15 cellular contexts compared by ENCODE assay signal in the genomic region with DNA sequence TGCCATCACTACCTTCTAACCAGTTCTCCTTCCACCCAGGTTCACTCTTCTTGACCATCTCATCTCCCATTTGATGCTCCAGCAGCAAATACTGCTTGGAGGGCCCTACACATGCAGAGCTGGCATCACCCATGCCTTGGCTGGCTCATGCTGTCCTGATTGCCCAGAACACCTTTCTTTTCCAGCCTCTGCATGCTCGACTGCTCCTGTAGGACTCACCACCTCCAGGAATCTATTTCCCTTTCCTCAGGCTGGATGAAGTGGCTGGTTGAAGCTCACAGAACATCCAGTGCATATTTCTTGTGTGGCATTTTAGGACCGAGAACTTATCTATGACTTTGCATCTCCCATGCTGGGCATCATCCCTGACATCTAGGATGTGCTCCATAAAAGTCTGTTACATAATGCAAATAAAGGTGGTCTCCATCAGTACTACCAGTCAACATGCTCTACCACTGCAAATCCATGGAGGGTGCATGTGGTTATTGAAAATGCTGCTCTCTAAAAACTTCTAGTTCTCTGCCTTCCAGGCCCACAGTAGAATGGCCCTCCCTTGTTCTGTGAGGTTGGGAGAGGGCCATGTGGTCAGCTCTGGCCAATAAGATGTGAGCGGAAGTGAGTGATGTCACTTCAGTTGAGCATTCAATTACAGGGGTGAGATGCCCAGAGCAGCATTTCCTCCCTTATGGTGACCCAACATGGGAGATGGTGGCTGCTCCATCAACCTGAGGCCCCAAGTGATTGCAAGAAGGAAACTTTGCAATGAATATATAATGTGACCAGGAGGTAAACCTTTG.
A peak's percentile ranks its signal among the peaks of the same experiment; 100 is the strongest.
DNase-seq lines count a peak whose midpoint lies in the region; ATAC-seq lines count a peak whose summit lies in the region.
"Had no signal": no experiment of that assay in that cellular context is flagged by ENCODE, and none has a peak within 500 bp of the region (broad histone marks: within the 10 kb centered on the region; RNA-seq: fewer than 3 reads in every experiment).

No MANE protein-coding gene starts in this region.

- no peak overlapping the region for H3K4me3 ChIP-seq in esophagus (ENCODE audit: low read depth in 1 of 2, low read length in 2 of 2)
- H3K4me3 ChIP-seq: hepatocyte had no signal

- peaks cover 6% of the 10 kb centered on the region for H3K9me3 Mint-ChIP-seq in activated naive CD8-positive, alpha-beta T cell treated with anti-CD3 and anti-CD28 coated beads, Interleukin-2, amount 50 U/mL, for 24 hours
- H3K9me3 Mint-ChIP-seq: activated CD4-positive, alpha-beta T cell treated with anti-CD3 and anti-CD28 coated beads, Interleukin-2, amount 10 ng/mL, durations not matched to agents 7 days and 5 days; H9 had no signal

- H3K27me3 ChIP-seq in esophagus (ENCODE audit: control insufficient read depth in 1 of 2, insufficient read depth in 2 of 2, low read length in 2 of 2), result no peaks in the 10 kb centered on the region
- H3K27me3 ChIP-seq: hepatocyte had no signal

- in situ Hi-C loops in G401 (cut with HindIII; ENCODE audit: low sequenced_read_pairs) (no loop called here), SK-MEL-5 (cut with HindIII; ENCODE audit: low pct_unique_long_range_greater_than_20kb, low sequenced_read_pairs) (no loop called here)

- H3K4me3 Mint-ChIP-seq in activated naive CD8-positive, alpha-beta T cell treated with anti-CD3 and anti-CD28 coated beads, Interleukin-2, amount 50 U/mL, for 24 hours, result no peak overlapping the region
- H3K4me3 Mint-ChIP-seq: activated CD4-positive, alpha-beta T cell treated with anti-CD3 and anti-CD28 coated beads, Interleukin-2, amount 10 ng/mL, durations not matched to agents 7 days and 5 days; B cell; H9 had no signal

- H3K36me3 ChIP-seq in esophagus (ENCODE audit: control insufficient read depth in 2 of 2, insufficient read depth in 2 of 2, low read length in 1 of 2), result no peaks in the 10 kb centered on the region

- peak; percentile 41 for DNase-seq in G401 (ENCODE audit: low spot score)
- peak; percentile 26 for DNase-seq in SK-MEL-5 (ENCODE audit: low read depth, low spot score)
- DNase-seq in renal cortical epithelial cell (ENCODE audit: low read depth), result peak; percentile 64
- no peak for DNase-seq in stimulated activated naive CD4-positive, alpha-beta T cell (lab: John Stamatoyannopoulos, UW)
- no peak for DNase-seq in stimulated activated CD4-positive, alpha-beta T cell treated with anti-CD3 and anti-CD28 coated beads, Interleukin-4, amount 100 ng/mL, for 4 hours
- no peak for DNase-seq in activated naive CD8-positive, alpha-beta T cell treated with anti-CD3 and anti-CD28 coated beads, Interleukin-2, amount 50 U/mL, for 24 hours
- DNase-seq: activated CD4-positive, alpha-beta T cell treated with anti-CD3 and anti-CD28 coated beads, Interleukin-2, amount 10 ng/mL, durations not matched to agents 7 days and 5 days; H9; Kasumi-1; stimulated activated naive CD8-positive, alpha-beta T cell treated with anti-CD3 and anti-CD28 coated beads, Interleukin-15, Interleukin-2, amounts not matched to agents 100 U/mL and 50 U/mL, for 24 hours had no signal

- WGBS in esophagus, 2 donors, result 77 to 80% methylated on average over 3 of the region's 3 CpGs

- no peaks in the 10 kb centered on the region for H3K36me3 Mint-ChIP-seq in activated naive CD8-positive, alpha-beta T cell treated with anti-CD3 and anti-CD28 coated beads, Interleukin-2, amount 50 U/mL, for 24 hours (ENCODE audit: low read depth)
- H3K36me3 Mint-ChIP-seq: activated naive CD4-positive, alpha-beta T cell treated with anti-CD3 and anti-CD28 coated beads, Interleukin-2, amount 50 U/mL, for 72 hours had no signal

- no peaks in the 10 kb centered on the region for H3K9me3 ChIP-seq in esophagus (ENCODE audit: control insufficient read depth in 2 of 2, insufficient read depth in 1 of 2, low read depth in 1 of 2, low read length in 1 of 2)

- no peak overlapping the region for H3K27ac Mint-ChIP-seq in activated naive CD8-positive, alpha-beta T cell treated with anti-CD3 and anti-CD28 coated beads, Interleukin-2, amount 50 U/mL, for 24 hours
- H3K27ac Mint-ChIP-seq: activated CD4-positive, alpha-beta T cell treated with anti-CD3 and anti-CD28 coated beads, Interleukin-2, amount 10 ng/mL, durations not matched to agents 7 days and 5 days; B cell had no signal

- no peak for ATAC-seq in activated naive CD8-positive, alpha-beta T cell treated with anti-CD3 and anti-CD28 coated beads, Interleukin-2, amount 50 U/mL, for 24 hours
- ATAC-seq: activated naive CD4-positive, alpha-beta T cell treated with anti-CD3 and anti-CD28 coated beads, Interleukin-2, amount 50 U/mL, for 72 hours; Panc1 had no signal

- peaks cover 2% of the 10 kb centered on the region for H3K4me1 Mint-ChIP-seq in activated naive CD8-positive, alpha-beta T cell treated with anti-CD3 and anti-CD28 coated beads, Interleukin-2, amount 50 U/mL, for 24 hours
- H3K4me1 Mint-ChIP-seq: activated CD4-positive, alpha-beta T cell treated with anti-CD3 and anti-CD28 coated beads, Interleukin-2, amount 10 ng/mL, durations not matched to agents 7 days and 5 days; B cell had no signal

- H3K27me3 Mint-ChIP-seq in activated naive CD8-positive, alpha-beta T cell treated with anti-CD3 and anti-CD28 coated beads, Interleukin-2, amount 50 U/mL, for 24 hours, result peaks cover 3% of the 10 kb centered on the region
- H3K27me3 Mint-ChIP-seq: B cell had no signal

- H3K4me1 ChIP-seq in esophagus (ENCODE audit: control insufficient read depth in 2 of 2, insufficient read depth in 2 of 2, low read length in 1 of 2), result peaks cover 8 to 14% of the 10 kb centered on the region in 2 donors

- peak overlapping the region; percentile 52 to 69 for H3K27ac ChIP-seq in esophagus (ENCODE audit: low read depth in 2 of 2, low read length in 1 of 2)
- H3K27ac ChIP-seq: hepatocyte had no signal

Comparison
In these comparisons a context has a peak if more than half of its experiments do, and no peak if none do; other contexts are left out.
1. DNase-seq: peak in G401 (single experiment), SK-MEL-5 (single experiment) and renal cortical epithelial cell (single experiment); none in stimulated activated naive CD4-positive, alpha-beta T cell (0 of 6), stimulated activated CD4-positive, alpha-beta T cell treated with anti-CD3 and anti-CD28 coated beads, Interleukin-4, amount 100 ng/mL, for 4 hours (0 of 2) and activated naive CD8-positive, alpha-beta T cell treated with anti-CD3 and anti-CD28 coated beads, Interleukin-2, amount 50 U/mL, for 24 hours (single experiment).